8 cellular contexts compared by ENCODE assay signal in genomic region chr1:1892079-1892762, GRCh38. TPM values are rescaled to one million over a fixed set of nuclear protein-coding genes. Genes with fewer than 3 reads are reported as not detected.
DNase-seq lines count a peak whose midpoint lies in the region; ATAC-seq and TF ChIP-seq lines count a peak whose summit lies in the region.

No MANE protein-coding gene starts in this region.

- no peak for ATAC-seq in stimulated activated naive CD8-positive, alpha-beta T cell treated with anti-CD3 and anti-CD28 coated beads, Interleukin-15, Interleukin-2, amounts not matched to agents 100 U/mL and 50 U/mL, for 24 hours
- ATAC-seq in HG02981 (IDR thresholded peaks at IDR 0.05; ENCODE audit: unreplicated experiment), result no peak
- ATAC-seq in GM21576 (IDR thresholded peaks at IDR 0.05; ENCODE audit: unreplicated experiment), result no peak

- peak overlapping the region; percentile 88 for H3K4me3 Mint-ChIP-seq in stimulated activated naive CD8-positive, alpha-beta T cell treated with anti-CD3 and anti-CD28 coated beads, Interleukin-15, Interleukin-2, amounts not matched to agents 100 ng/mL and 50 ng/mL, for 24 hours

- no peaks in the 10 kb centered on the region for H3K9me3 Mint-ChIP-seq in stimulated activated naive CD8-positive, alpha-beta T cell treated with anti-CD3 and anti-CD28 coated beads, Interleukin-15, Interleukin-2, amounts not matched to agents 100 ng/mL and 50 ng/mL, for 24 hours

- H3K27ac ChIP-seq in breast epithelium (peak overlapping the region; percentile 93 to 99), mesodermal cell (ENCODE audit: low read depth, low read length, severe bottlenecking) (no peak overlapping the region)

- H3K9me3 ChIP-seq in breast epithelium (no peaks in the 10 kb centered on the region), mesodermal cell (ENCODE audit: control insufficient read depth, low read length) (no peaks in the 10 kb centered on the region)

- WGBS in mesodermal cell (ENCODE audit: insufficient coverage in 2 of 2), 2 experiments, result 89 to 93% methylated on average over 13 to 18 of the region's 21 CpGs

- H3K27ac Mint-ChIP-seq in stimulated activated naive CD8-positive, alpha-beta T cell treated with anti-CD3 and anti-CD28 coated beads, Interleukin-15, Interleukin-2, amounts not matched to agents 100 ng/mL and 50 ng/mL, for 24 hours, result peak overlapping the region; percentile 72

- peaks cover 4 to 20% of the 10 kb centered on the region in 2 donors for H3K4me1 ChIP-seq in breast epithelium
- H3K4me1 ChIP-seq in mesodermal cell (ENCODE audit: control insufficient read depth, insufficient read depth, low read length, poor library complexity, severe bottlenecking), result peaks cover 22% of the 10 kb centered on the region

- peaks cover 59% of the 10 kb centered on the region for H3K4me1 Mint-ChIP-seq in stimulated activated naive CD8-positive, alpha-beta T cell treated with anti-CD3 and anti-CD28 coated beads, Interleukin-15, Interleukin-2, amounts not matched to agents 100 ng/mL and 50 ng/mL, for 24 hours (ENCODE audit: low read depth)

- peak overlapping the region; percentile 84 to 99 (median 88) for H3K4me3 ChIP-seq in breast epithelium
- H3K4me3 ChIP-seq in mesodermal cell (ENCODE audit: extremely low read depth, insufficient read depth, low read length, poor library complexity, severe bottlenecking), result peak overlapping the region; percentile 42

- H3K36me3 Mint-ChIP-seq in stimulated activated naive CD8-positive, alpha-beta T cell treated with anti-CD3 and anti-CD28 coated beads, Interleukin-15, Interleukin-2, amounts not matched to agents 100 ng/mL and 50 ng/mL, for 24 hours (ENCODE audit: low read depth), result peaks cover 12% of the 10 kb centered on the region

- intact Hi-C loops in breast epithelium (cut with DNase I; ENCODE audit: low total_unique reads), result no loop called here

- H3K27me3 ChIP-seq in breast epithelium, result no peaks in the 10 kb centered on the region

- no peak for TF ChIP-seq POLR2A in breast epithelium (IDR thresholded peaks at IDR 0.05)

- H3K27me3 Mint-ChIP-seq in stimulated activated naive CD8-positive, alpha-beta T cell treated with anti-CD3 and anti-CD28 coated beads, Interleukin-15, Interleukin-2, amounts not matched to agents 100 ng/mL and 50 ng/mL, for 24 hours, result no peaks in the 10 kb centered on the region

- TF ChIP-seq CTCF in breast epithelium (IDR thresholded peaks at IDR 0.05), result no peak

- no peak for DNase-seq in stimulated activated naive CD8-positive, alpha-beta T cell treated with anti-CD3 and anti-CD28 coated beads, Interleukin-15, Interleukin-2, amounts not matched to agents 100 U/mL and 50 U/mL, for 24 hours
- no peak for DNase-seq in breast epithelium (ENCODE audit: low spot score in 2 of 2)
- DNase-seq in GM19240 (ENCODE audit: insufficient read length, low spot score), result no peak
- DNase-seq in NCI-H2196 (lab: John Stamatoyannopoulos, UW; ENCODE audit: unreplicated experiment), result no peak

- H3K36me3 ChIP-seq in breast epithelium, result no peaks in the 10 kb centered on the region
- peaks cover 15% of the 10 kb centered on the region for H3K36me3 ChIP-seq in mesodermal cell (ENCODE audit: control insufficient read depth, insufficient read depth, low read length)

RNA-seq across cellular contexts. Expression of gene GNB1, which starts 1.3 kb away (rescaled TPM):
- total RNA-seq in breast epithelium, result 100 to 1,000 TPM; 108 to 138 (median 123) TPM
- 351 TPM for polyA plus RNA-seq in mesodermal cell (2013, experiment 1 of 2)
- polyA plus RNA-seq in mesodermal cell (2013, experiment 2 of 2), result 314 TPM

RNA-seq across cellular contexts. Expression of gene CALML6, which starts 22.8 kb away (rescaled TPM):
- total RNA-seq in breast epithelium, result 1 to 10 TPM in 1 of 3 donors, under 1 TPM in 1, not detected in 1; 0.33 to 1.2 TPM
- polyA plus RNA-seq in mesodermal cell (2013, experiment 1 of 2), result 0.29 TPM
- polyA plus RNA-seq in mesodermal cell (2013, experiment 2 of 2), result 0.25 TPM

RNA-seq across cellular contexts. Expression of gene TMEM52, which starts 26.9 kb away (rescaled TPM):
- total RNA-seq in breast epithelium, result 1 to 10 TPM in 2 of 3 donors, not detected in 1; 1.6 to 2.9 TPM
- polyA plus RNA-seq in mesodermal cell (2013, experiment 1 of 2), result 3.3 TPM
- 2.5 TPM for polyA plus RNA-seq in mesodermal cell (2013, experiment 2 of 2)
